1 cellular context compared by ENCODE assay signal in genomic region chr7:50775826-50776225, GRCh38.
TF ChIP-seq lines count a peak whose summit lies in the region.

No MANE protein-coding gene starts in this region.

TF ChIP-seq in H1, 55 proteins besides CTCF, POLR2A, EP300 and RAD21:
- TF ChIP-seq EGR1 (IDR thresholded peaks at IDR 0.05; ENCODE audit: borderline replicate concordance, low read depth, low read length) = no peak
- TF ChIP-seq CEBPB (IDR thresholded peaks at IDR 0.05; ENCODE audit: low read depth, low read length) = no peak
- no peak for TF ChIP-seq NANOG (IDR thresholded peaks at IDR 0.05; ENCODE audit: insufficient read depth, low read depth, low read length, poor library complexity, severe bottlenecking)
- TF ChIP-seq PHF8 (conservative IDR thresholded peaks at IDR 0.05; ENCODE audit: low read depth, low read length) = no peak
- TF ChIP-seq SP2 (IDR thresholded peaks at IDR 0.05; ENCODE audit: low read length) = no peak
- TF ChIP-seq SP4 (IDR thresholded peaks at IDR 0.05; ENCODE audit: low read length) = no peak
- TF ChIP-seq HDAC6 (IDR thresholded peaks at IDR 0.05; ENCODE audit: low read depth, low read length) = no peak
- no peak for TF ChIP-seq SIX5 (IDR thresholded peaks at IDR 0.05; ENCODE audit: low read depth, low read length)
- TF ChIP-seq NRF1 (IDR thresholded peaks at IDR 0.05; ENCODE audit: low read depth, low read length) = no peak
- no peak for TF ChIP-seq KDM4A (IDR thresholded peaks at IDR 0.05; ENCODE audit: low read depth, low read length, severe bottlenecking)
- TF ChIP-seq GABPA (IDR thresholded peaks at IDR 0.05; ENCODE audit: borderline replicate concordance, insufficient read depth, low read length) = no peak
- TF ChIP-seq BCL11A (IDR thresholded peaks at IDR 0.05; ENCODE audit: low read depth in 2 of 2, low read length in 2 of 2) = no peak
- no peak for TF ChIP-seq POU5F1 (IDR thresholded peaks at IDR 0.05; ENCODE audit: low read depth, low read length)
- TF ChIP-seq GTF2F1 (IDR thresholded peaks at IDR 0.05; ENCODE audit: borderline replicate concordance, low read depth, low read length) = no peak
- TF ChIP-seq CHD2 (IDR thresholded peaks at IDR 0.05; ENCODE audit: low read length) = no peak
TF ChIP-seq in H1: peak in this region for 0.
